22 cellular contexts compared by ENCODE assay signal in genomic region chr5:76388236-76388635, GRCh38.
"Had no signal": no experiment of that assay in that cellular context is flagged by ENCODE, and none has a peak within 500 bp of the region (broad histone marks: within the 10 kb centered on the region; RNA-seq: fewer than 3 reads in every experiment).

No MANE protein-coding gene starts in this region.

- H3K27me3 ChIP-seq: brain microvascular endothelial cell, colonic mucosa, esophagus squamous epithelium, gastrocnemius medialis, spleen had no signal

- H3K27ac ChIP-seq: brain microvascular endothelial cell, colonic mucosa, dorsolateral prefrontal cortex, esophagus squamous epithelium, gastrocnemius medialis, spleen had no signal

- DNase-seq: activated gamma-delta T cell treated with Interleukin-2 at 50 U/mL for 16 hours; activated T-cell treated with anti-CD3 and anti-CD28 coated beads, Interleukin-2, amount 50 U/mL, for 1 hour; aorta; brain microvascular endothelial cell; colonic mucosa; dorsolateral prefrontal cortex; effector memory CD8-positive, alpha-beta T cell; esophagus squamous epithelium; gastrocnemius medialis; head of caudate nucleus; hypothalamus; islet precursor cell; nucleus accumbens; posterior cingulate gyrus; spleen; stimulated activated CD4-positive, alpha-beta T cell treated with anti-CD3 and anti-CD28 coated beads, Interleukin-4, amount 100 ng/mL, for 24 hours; stimulated activated naive CD4-positive, alpha-beta T cell treated with Interleukin-2 at 50 U/mL for 16 hours; T-cell had no signal

- H3K27ac Mint-ChIP-seq: activated naive CD4-positive, alpha-beta T cell treated with anti-CD3 and anti-CD28 coated beads, Interleukin-2, amount 50 U/mL, for 24 hours; effector memory CD8-positive, alpha-beta T cell; T-helper 2 cell treated with Interferon-gamma antibody and Interleukin-4, amounts not matched to agents 5 μg/mL and 100 μg/mL, for 36 hours had no signal

- H3K9me3 Mint-ChIP-seq: activated naive CD4-positive, alpha-beta T cell treated with anti-CD3 and anti-CD28 coated beads, Interleukin-2, amount 50 U/mL, for 24 hours; central memory CD8-positive, alpha-beta T cell; effector memory CD8-positive, alpha-beta T cell; T-cell; T-helper 2 cell treated with Interferon-gamma antibody and Interleukin-4, amounts not matched to agents 5 μg/mL and 100 μg/mL, for 36 hours had no signal

- H3K4me3 Mint-ChIP-seq: activated naive CD4-positive, alpha-beta T cell treated with anti-CD3 and anti-CD28 coated beads, Interleukin-2, amount 50 U/mL, for 24 hours; central memory CD8-positive, alpha-beta T cell; effector memory CD8-positive, alpha-beta T cell; T-cell; T-helper 2 cell treated with Interferon-gamma antibody and Interleukin-4, amounts not matched to agents 5 μg/mL and 100 μg/mL, for 36 hours had no signal

- H3K9me3 ChIP-seq: colonic mucosa, esophagus squamous epithelium, gastrocnemius medialis, spleen had no signal

- H3K36me3 Mint-ChIP-seq: activated naive CD4-positive, alpha-beta T cell treated with anti-CD3 and anti-CD28 coated beads, Interleukin-2, amount 50 U/mL, for 24 hours; T-cell had no signal

- H3K36me3 ChIP-seq: brain microvascular endothelial cell, colonic mucosa, esophagus squamous epithelium, gastrocnemius medialis, spleen had no signal

- ATAC-seq: effector memory CD8-positive, alpha-beta T cell; gastrocnemius medialis; T-cell had no signal

- FAIRE-seq: endothelial cell of umbilical vein had no signal

- H3K4me1 ChIP-seq: gastrocnemius medialis had no signal

- H3K4me3 ChIP-seq: colonic mucosa, dorsolateral prefrontal cortex, esophagus squamous epithelium, gastrocnemius medialis, spleen had no signal

- H3K27me3 Mint-ChIP-seq: activated naive CD4-positive, alpha-beta T cell treated with anti-CD3 and anti-CD28 coated beads, Interleukin-2, amount 50 U/mL, for 24 hours; central memory CD8-positive, alpha-beta T cell; effector memory CD8-positive, alpha-beta T cell; T-cell had no signal
